ENCODE assay signal across 8 cellular contexts in the genomic region with DNA sequence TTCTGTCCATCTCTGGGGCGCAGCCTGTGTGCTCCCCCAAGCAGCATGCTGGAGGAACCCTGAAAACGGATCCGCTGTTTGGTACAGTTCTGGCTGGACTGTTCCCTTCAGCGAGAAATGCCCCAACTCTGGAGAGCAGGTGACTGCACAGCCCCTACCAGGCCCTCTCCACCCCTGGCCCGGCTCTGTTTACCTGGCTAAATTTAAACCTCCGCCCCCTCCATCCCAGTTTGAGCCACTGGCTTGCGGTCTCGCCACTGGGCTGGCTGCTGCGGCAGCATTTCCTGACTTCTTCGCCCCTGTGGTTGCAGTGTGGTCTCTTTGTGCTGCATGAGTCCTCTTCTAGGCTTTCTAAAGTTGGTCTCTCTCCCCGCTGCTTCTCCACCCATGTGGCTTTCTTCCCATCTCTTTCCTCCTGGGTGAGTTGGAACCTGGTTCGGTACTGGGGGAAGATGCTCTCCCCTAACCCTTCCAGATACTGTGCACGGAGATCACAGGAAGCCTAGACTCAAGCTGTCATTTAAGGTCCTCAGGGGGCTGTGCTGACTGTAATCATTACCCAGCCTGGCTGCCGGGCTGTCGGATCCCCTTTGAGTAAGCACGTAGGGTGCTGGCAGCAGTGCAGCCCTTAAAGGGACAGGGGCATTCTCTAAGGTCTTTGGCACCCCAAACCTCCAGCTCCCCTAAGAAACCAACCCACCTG.
DNase-seq lines count a peak whose midpoint lies in the region; ATAC-seq and TF ChIP-seq lines count a peak whose summit lies in the region.

No MANE protein-coding gene starts in this region.

- CTCF ChIA-PET in activated B cell treated with CpG ODN at 0.5 μM for 24 hours (lab: Charles Lee) = interaction anchor here (1.0 to 1.5 kb wide), 4 partner anchors 50 to 416 kb away, joined by 3 to 8 read pairs (median 6); no protein-coding TSS in a partner anchor

- H3K27ac Mint-ChIP-seq in activated B cell treated with CpG ODN at 0.5 μM for 24 hours = peak overlapping the region; percentile 13

- TF ChIP-seq CTCF in activated B cell treated with CpG ODN at 0.5 μM for 24 hours (IDR thresholded peaks at IDR 0.05) = no peak

- peak overlapping the region; percentile 76 for H3K4me3 Mint-ChIP-seq in activated B cell treated with CpG ODN at 0.5 μM for 24 hours

- H3K4me1 Mint-ChIP-seq in activated B cell treated with CpG ODN at 0.5 μM for 24 hours = peaks cover 30% of the 10 kb centered on the region

- ATAC-seq in HG03175 (IDR thresholded peaks at IDR 0.05; ENCODE audit: unreplicated experiment) (peak; percentile 64), activated B cell treated with CpG ODN at 0.5 μM for 24 hours (ENCODE audit: low read depth) (peak; percentile 82)

- intact Hi-C loops in activated B cell treated with CpG ODN at 0.5 μM for 24 hours (cut with micrococcal nuclease) (loop anchor here (1.0 kb wide), 2 partner anchors 21 to 50 kb away; no protein-coding TSS in a partner anchor), posterior cingulate gyrus (cut with DNase I) (no loop called here)

- H3K27me3 Mint-ChIP-seq in activated B cell treated with CpG ODN at 0.5 μM for 24 hours = peaks cover 47% of the 10 kb centered on the region

- H3K36me3 Mint-ChIP-seq in activated B cell treated with CpG ODN at 0.5 μM for 24 hours (ENCODE audit: low read depth) = no peaks in the 10 kb centered on the region

- POLR2A ChIA-PET in activated B cell treated with CpG ODN at 0.5 μM for 24 hours (lab: Charles Lee) = interaction anchor here (0.6 to 0.7 kb wide), 2 partner anchors 29 to 996 kb away, joined by 3 to 7 read pairs; no protein-coding TSS in a partner anchor

- TF ChIP-seq POLR2A in GM19193 (IDR thresholded peaks at IDR 0.05; ENCODE audit: extremely low read depth, insufficient read depth, insufficient read length) = peak; percentile 41

- peak; percentile 21 for DNase-seq in CMK (ENCODE audit: low read depth)
- DNase-seq in activated B cell treated with CpG ODN at 0.5 μM for 24 hours = peak; percentile 25
- peak; percentile 63 for DNase-seq in kidney tubule cell (ENCODE audit: low spot score)
- no peak for DNase-seq in ecto neural progenitor cell (ENCODE audit: low spot score)
- DNase-seq in posterior cingulate gyrus = no peak
- DNase-seq in AG08395 (ENCODE audit: low spot score) = no peak

- H3K9me3 Mint-ChIP-seq in activated B cell treated with CpG ODN at 0.5 μM for 24 hours = no peaks in the 10 kb centered on the region

Comparison
In these comparisons a context has a peak if more than half of its experiments do, and no peak if none do; other contexts are left out.
1. DNase-seq: peak in CMK (single experiment), activated B cell treated with CpG ODN at 0.5 μM for 24 hours (single experiment) and kidney tubule cell (single experiment); none in ecto neural progenitor cell (single experiment), posterior cingulate gyrus (0 of 10) and AG08395 (single experiment).